ENCODE assay signal across 8 cellular contexts in the genomic region with DNA sequence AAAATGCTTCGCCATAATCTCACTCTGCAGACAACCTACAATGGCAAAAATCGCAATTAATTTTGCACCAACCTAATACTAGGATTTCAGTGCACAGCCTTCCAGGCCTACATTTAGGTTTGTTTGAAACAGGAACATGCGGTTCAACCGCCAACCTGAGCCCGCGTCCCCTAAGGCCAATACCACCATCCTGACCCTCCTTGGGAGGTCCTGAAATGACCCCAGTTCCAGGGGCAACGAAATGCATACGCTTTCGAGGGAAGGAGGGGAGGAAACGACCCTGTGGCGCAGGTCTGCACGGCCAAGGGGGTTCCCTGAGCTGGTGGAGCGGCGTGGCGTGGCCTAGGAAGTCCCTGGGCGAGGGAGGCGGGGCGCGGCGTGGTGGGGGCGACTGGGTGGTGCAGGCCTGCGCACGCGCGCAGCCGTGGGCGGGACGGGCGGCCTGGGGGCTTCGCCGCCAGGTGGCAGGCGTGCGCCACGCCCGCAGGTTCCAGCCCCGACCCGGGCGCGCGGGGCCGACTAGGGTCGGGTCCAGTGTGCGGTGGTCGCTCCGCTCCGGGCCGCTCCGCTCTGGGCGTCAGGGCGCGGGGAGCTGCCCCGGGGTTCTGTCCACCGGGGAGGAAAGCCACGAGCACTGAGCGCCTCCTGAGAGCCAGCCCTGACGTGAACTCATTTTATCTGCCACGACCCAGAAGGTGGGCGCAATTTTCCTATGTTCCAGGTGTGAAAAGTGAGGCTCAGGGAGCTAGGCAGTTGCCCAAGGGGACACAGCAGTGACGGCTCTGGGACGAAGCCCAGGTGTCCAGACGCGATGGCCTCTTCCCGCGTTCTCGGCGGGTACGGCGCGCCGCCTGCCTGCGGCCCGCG.
A peak's percentile ranks its signal among the peaks of the same experiment; 100 is the strongest.
DNase-seq lines count a peak whose midpoint lies in the region; ATAC-seq and TF ChIP-seq lines count a peak whose summit lies in the region.

No MANE protein-coding gene starts in this region.

- peak overlapping the region; percentile 44 to 75 for H3K4me3 ChIP-seq in CD4-positive, alpha-beta memory T cell (ENCODE audit: low read length in 2 of 2)

- H3K4me1 ChIP-seq in CD4-positive, alpha-beta memory T cell (ENCODE audit: insufficient read depth, low read length): peaks cover 16% of the 10 kb centered on the region

- DNase-seq in CD4-positive, alpha-beta memory T cell: peak; percentile 90 to 93 (median 90)
- peak; percentile 80 for DNase-seq in NOMO-1 treated with DMSO at 0.1 percent for 48 hours (lab: John Stamatoyannopoulos, UW; ENCODE audit: unreplicated experiment)
- peak; percentile 84 for DNase-seq in activated CD8-positive, alpha-beta memory T cell treated with anti-CD3 and anti-CD28 coated beads, Interleukin-2, amount 50 U/mL, for 24 hours (ENCODE audit: extremely low read depth)
- peak; percentile 81 for DNase-seq in endothelial cell (ENCODE audit: low spot score)
- DNase-seq in midbrain (lab: John Stamatoyannopoulos, UW): peak; percentile 82
- DNase-seq in stimulated activated CD8-positive, alpha-beta memory T cell treated with anti-CD3 and anti-CD28 coated beads, Interleukin-2, amount 100 ng/mL, for 48 hours (ENCODE audit: low read depth in 2 of 2): peak; percentile 89 to 93

- H3K9me3 ChIP-seq in CD4-positive, alpha-beta memory T cell (ENCODE audit: control insufficient read depth in 1 of 2, low read length in 2 of 2): no peaks in the 10 kb centered on the region

- no peaks in the 10 kb centered on the region for H3K27me3 ChIP-seq in CD4-positive, alpha-beta memory T cell (ENCODE audit: insufficient read depth, low read length)

- intact Hi-C loops in CD4-positive, alpha-beta memory T cell (cut with micrococcal nuclease): loop anchor here (1.0 to 2.0 kb wide), 6 partner anchors 185 to 565 kb away; partner anchors contain the start of genes WEE1 and ZNF143

- H3K4me1 Mint-ChIP-seq in CD4-positive, alpha-beta memory T cell: peaks cover 10 to 25% (median 17%) of the 10 kb centered on the region in 4 donors
- peaks cover 38% of the 10 kb centered on the region for H3K4me1 Mint-ChIP-seq in endothelial cell (ENCODE audit: unreplicated experiment)

- ATAC-seq in GM19397 (IDR thresholded peaks at IDR 0.05; ENCODE audit: unreplicated experiment) (peak; percentile 74), HG03571 (IDR thresholded peaks at IDR 0.05; ENCODE audit: unreplicated experiment) (peak; percentile 59)

- TF ChIP-seq CTCF in endothelial cell (IDR thresholded peaks at IDR 0.05; ENCODE audit: unreplicated experiment): peak; percentile 95

- H3K27me3 Mint-ChIP-seq in CD4-positive, alpha-beta memory T cell: no peaks in the 10 kb centered on the region
- peaks cover 17% of the 10 kb centered on the region for H3K27me3 Mint-ChIP-seq in endothelial cell (ENCODE audit: unreplicated experiment)

- peaks cover 0 to 5% of the 10 kb centered on the region in 2 donors for H3K36me3 Mint-ChIP-seq in CD4-positive, alpha-beta memory T cell
- peaks cover 10% of the 10 kb centered on the region for H3K36me3 Mint-ChIP-seq in endothelial cell (ENCODE audit: low read depth, unreplicated experiment)

- H3K9me3 Mint-ChIP-seq in CD4-positive, alpha-beta memory T cell: no peaks in the 10 kb centered on the region
- no peaks in the 10 kb centered on the region for H3K9me3 Mint-ChIP-seq in endothelial cell (ENCODE audit: unreplicated experiment)

- CTCF ChIA-PET in CD4-positive, alpha-beta memory T cell (lab: Charles Lee; ENCODE audit: partially characterized antibody): interaction anchor here (0.6 to 4.4 kb wide), 23 partner anchors 9 to 609 kb away, joined by 3 to 38 read pairs (median 5); partner anchors contain the start of gene ADM

- peak overlapping the region; percentile 76 to 89 (median 84) for H3K4me3 Mint-ChIP-seq in CD4-positive, alpha-beta memory T cell
- peak overlapping the region; percentile 82 for H3K4me3 Mint-ChIP-seq in endothelial cell (ENCODE audit: unreplicated experiment)

- H3K27ac Mint-ChIP-seq in CD4-positive, alpha-beta memory T cell: peak overlapping the region; percentile 85 to 91 (median 89)
- peak overlapping the region; percentile 36 for H3K27ac Mint-ChIP-seq in endothelial cell (ENCODE audit: unreplicated experiment)

- H3K27ac ChIP-seq in CD4-positive, alpha-beta memory T cell (ENCODE audit: low read depth, low read length): peak overlapping the region; percentile 60

- no peaks in the 10 kb centered on the region for H3K36me3 ChIP-seq in CD4-positive, alpha-beta memory T cell (ENCODE audit: insufficient read depth, low read length)

- POLR2A ChIA-PET in CD4-positive, alpha-beta memory T cell (lab: Charles Lee; ENCODE audit: partially characterized antibody): interaction anchor here (0.6 to 2.0 kb wide), 6 partner anchors 145 to 550 kb away, joined by 3 to 12 read pairs (median 4); partner anchors contain the start of gene SBF2

Comparison
In these comparisons a context has a peak if more than half of its experiments do, and no peak if none do; other contexts are left out.
1. Peak in every context shown above with its lines: DNase-seq, ATAC-seq, H3K4me3 ChIP-seq and H3K27ac ChIP-seq.